Comparison of ENCODE assay signal across 8 cellular contexts in genomic region chr1:38003261-38004250, GRCh38. TPM values are rescaled to one million over a fixed set of nuclear protein-coding genes. Genes with fewer than 3 reads are reported as not detected.
DNase-seq lines count a peak whose midpoint lies in the region; ATAC-seq and TF ChIP-seq lines count a peak whose summit lies in the region.

No MANE protein-coding gene starts in this region.

- 0 out of 2 replicates have a peak, but pooled peaks cover 4% of the 10 kb centered on the region for H3K36me3 ChIP-seq in GM23338 (ENCODE audit: insufficient read depth)
- no peaks in the 10 kb centered on the region for H3K36me3 ChIP-seq in left ventricle myocardium inferior
- peaks cover 19 to 28% (median 21%) of the 10 kb centered on the region in 3 donors for H3K36me3 ChIP-seq in skeletal muscle tissue (ENCODE audit: control insufficient read depth in 3 of 3, insufficient read depth in 3 of 3, low read length in 3 of 3)

- H3K27ac Mint-ChIP-seq in GM23338: peak overlapping the region; percentile 84; the same call in 1 of the 2 replicates
- H3K27ac Mint-ChIP-seq in activated B cell treated with CpG ODN at 0.5 μM for 24 hours: no peak overlapping the region

- peak overlapping the region; percentile 98 to 100 (median 100) for H3K9ac ChIP-seq in skeletal muscle tissue (ENCODE audit: low read depth in 1 of 3, low read length in 3 of 3)

- H3K4me2 ChIP-seq in GM23338: peak overlapping the region; percentile 94

- POLR2A ChIA-PET in activated B cell treated with CpG ODN at 0.5 μM for 24 hours (lab: Charles Lee): interaction anchor here (0.6 kb wide), 1 partner anchor 13 kb away, joined by 7 read pairs; no protein-coding TSS in a partner anchor

- H3K9me3 ChIP-seq in left ventricle myocardium inferior (replicated peaks) (no peaks in the 10 kb centered on the region), skeletal muscle tissue (ENCODE audit: control insufficient read depth in 3 of 3, low read length in 3 of 3) (no peaks in the 10 kb centered on the region)

- H3K4me3 Mint-ChIP-seq in GM23338: peak overlapping the region; percentile 74
- peak overlapping the region; percentile 24 for H3K4me3 Mint-ChIP-seq in activated B cell treated with CpG ODN at 0.5 μM for 24 hours

- 0 out of 2 replicates have a peak, but pooled peaks cover 7% of the 10 kb centered on the region for H4K20me1 ChIP-seq in GM23338 (replicated peaks; ENCODE audit: insufficient read depth)

- no peak overlapping the region for H3K27ac ChIP-seq in GM23338 (ENCODE audit: low read depth)
- peak overlapping the region; percentile 95 for H3K27ac ChIP-seq in left ventricle myocardium inferior (replicated peaks)
- peak overlapping the region; percentile 99 for H3K27ac ChIP-seq in skeletal muscle tissue (ENCODE audit: low read depth, low read length)

- CTCF ChIA-PET in activated B cell treated with CpG ODN at 0.5 μM for 24 hours (lab: Charles Lee): interaction anchor here (1.1 kb wide), 1 partner anchor 14 kb away, joined by 3 read pairs; no protein-coding TSS in a partner anchor

- H3K4me1 Mint-ChIP-seq in GM23338 (peaks cover 58% of the 10 kb centered on the region), activated B cell treated with CpG ODN at 0.5 μM for 24 hours (peaks cover 12% of the 10 kb centered on the region)

- H3K27me3 ChIP-seq in GM23338 (ENCODE audit: insufficient read depth) (no peaks in the 10 kb centered on the region), left ventricle myocardium inferior (ENCODE audit: low read depth) (no peaks in the 10 kb centered on the region), skeletal muscle tissue (ENCODE audit: control insufficient read depth in 3 of 3, insufficient read depth in 3 of 3, low read length in 3 of 3) (no peaks in the 10 kb centered on the region)

- peak overlapping the region; percentile 77 for H3K4me3 ChIP-seq in GM23338
- peak overlapping the region; percentile 78 for H3K4me3 ChIP-seq in left ventricle myocardium inferior
- peak overlapping the region; percentile 88 to 98 (median 98) for H3K4me3 ChIP-seq in skeletal muscle tissue (ENCODE audit: low read length in 3 of 3)

- no peak for TF ChIP-seq CTCF in GM23338 (conservative IDR thresholded peaks at IDR 0.05; ENCODE audit: low read depth in 2 of 2)
- TF ChIP-seq CTCF in activated B cell treated with CpG ODN at 0.5 μM for 24 hours (IDR thresholded peaks at IDR 0.05): no peak
- no peak for TF ChIP-seq CTCF in left ventricle myocardium inferior (IDR thresholded peaks at IDR 0.05; ENCODE audit: borderline replicate concordance)

- ATAC-seq in GM23338 (peak; percentile 1; the same call in 1 of the 3 replicates), activated B cell treated with CpG ODN at 0.5 μM for 24 hours (ENCODE audit: low read depth) (no peak), GM21717 (IDR thresholded peaks at IDR 0.05; ENCODE audit: unreplicated experiment) (no peak)

- intact Hi-C loops in activated B cell treated with CpG ODN at 0.5 μM for 24 hours (cut with micrococcal nuclease): loop anchor here (2.0 kb wide), 1 partner anchor 13 kb away; the partner anchor contains the start of gene SF3A3
- intact Hi-C loops in left ventricle myocardium inferior (cut with micrococcal nuclease): no loop called here

- DNase-seq in GM23338 (ENCODE audit: low spot score) (peak; percentile 41), activated B cell treated with CpG ODN at 0.5 μM for 24 hours (no peak), left ventricle myocardium inferior (no peak), NCI-H345 (lab: John Stamatoyannopoulos, UW) (no peak), MV-4-11 (lab: John Stamatoyannopoulos, UW) (no peak), GDM1 (lab: John Stamatoyannopoulos, UW) (no peak)

- peaks cover 35% of the 10 kb centered on the region for H3K79me2 ChIP-seq in GM23338 (replicated peaks; ENCODE audit: insufficient read depth)

- H3F3A ChIP-seq in GM23338 (replicated peaks; ENCODE audit: low read depth): 0 out of 2 replicates have a peak, but pooled peaks cover 16% of the 10 kb centered on the region

- H3K9me3 Mint-ChIP-seq in GM23338: no peaks in the 10 kb centered on the region
- H3K9me3 Mint-ChIP-seq in activated B cell treated with CpG ODN at 0.5 μM for 24 hours: no peaks in the 10 kb centered on the region

- peaks cover 54% of the 10 kb centered on the region for H3K4me1 ChIP-seq in GM23338 (ENCODE audit: insufficient read depth)
- H3K4me1 ChIP-seq in left ventricle myocardium inferior: peaks cover 76% of the 10 kb centered on the region
- peaks cover 67 to 80% (median 78%) of the 10 kb centered on the region in 3 donors for H3K4me1 ChIP-seq in skeletal muscle tissue (ENCODE audit: control insufficient read depth in 3 of 3, insufficient read depth in 3 of 3, low read length in 3 of 3)

- no peaks in the 10 kb centered on the region for H3K9me2 ChIP-seq in GM23338 (ENCODE audit: insufficient read depth)

- no peak overlapping the region for H2AFZ ChIP-seq in GM23338

- H3K27me3 Mint-ChIP-seq in GM23338 (ENCODE audit: insufficient read depth, low read depth, poor library complexity) (peaks cover 22% of the 10 kb centered on the region), activated B cell treated with CpG ODN at 0.5 μM for 24 hours (peaks cover 9% of the 10 kb centered on the region)

- peaks cover 3% of the 10 kb centered on the region for H3K36me3 Mint-ChIP-seq in GM23338 (ENCODE audit: low read depth)
- no peaks in the 10 kb centered on the region for H3K36me3 Mint-ChIP-seq in activated B cell treated with CpG ODN at 0.5 μM for 24 hours (ENCODE audit: low read depth)

TF ChIP-seq in GM23338, 12 proteins besides CTCF, POLR2A, EP300 and RAD21 (continues in another document):
- TF ChIP-seq CREB1 (CRISPR knock-in tag; IDR thresholded peaks at IDR 0.05; ENCODE audit: low read depth): no peak
- TF ChIP-seq STAT1 (IDR thresholded peaks at IDR 0.05; ENCODE audit: unreplicated experiment): no peak
- no peak for TF ChIP-seq NANOG (IDR thresholded peaks at IDR 0.05; ENCODE audit: borderline replicate concordance)
- no peak for TF ChIP-seq ZNF114 (CRISPR knock-in tag; IDR thresholded peaks at IDR 0.05)
- no peak for TF ChIP-seq EZH2phosphoT487 (IDR thresholded peaks at IDR 0.05; ENCODE audit: unreplicated experiment)
- TF ChIP-seq ZNF331 (CRISPR knock-in tag; IDR thresholded peaks at IDR 0.05; ENCODE audit: low read depth): no peak
- TF ChIP-seq, protein P1, sequence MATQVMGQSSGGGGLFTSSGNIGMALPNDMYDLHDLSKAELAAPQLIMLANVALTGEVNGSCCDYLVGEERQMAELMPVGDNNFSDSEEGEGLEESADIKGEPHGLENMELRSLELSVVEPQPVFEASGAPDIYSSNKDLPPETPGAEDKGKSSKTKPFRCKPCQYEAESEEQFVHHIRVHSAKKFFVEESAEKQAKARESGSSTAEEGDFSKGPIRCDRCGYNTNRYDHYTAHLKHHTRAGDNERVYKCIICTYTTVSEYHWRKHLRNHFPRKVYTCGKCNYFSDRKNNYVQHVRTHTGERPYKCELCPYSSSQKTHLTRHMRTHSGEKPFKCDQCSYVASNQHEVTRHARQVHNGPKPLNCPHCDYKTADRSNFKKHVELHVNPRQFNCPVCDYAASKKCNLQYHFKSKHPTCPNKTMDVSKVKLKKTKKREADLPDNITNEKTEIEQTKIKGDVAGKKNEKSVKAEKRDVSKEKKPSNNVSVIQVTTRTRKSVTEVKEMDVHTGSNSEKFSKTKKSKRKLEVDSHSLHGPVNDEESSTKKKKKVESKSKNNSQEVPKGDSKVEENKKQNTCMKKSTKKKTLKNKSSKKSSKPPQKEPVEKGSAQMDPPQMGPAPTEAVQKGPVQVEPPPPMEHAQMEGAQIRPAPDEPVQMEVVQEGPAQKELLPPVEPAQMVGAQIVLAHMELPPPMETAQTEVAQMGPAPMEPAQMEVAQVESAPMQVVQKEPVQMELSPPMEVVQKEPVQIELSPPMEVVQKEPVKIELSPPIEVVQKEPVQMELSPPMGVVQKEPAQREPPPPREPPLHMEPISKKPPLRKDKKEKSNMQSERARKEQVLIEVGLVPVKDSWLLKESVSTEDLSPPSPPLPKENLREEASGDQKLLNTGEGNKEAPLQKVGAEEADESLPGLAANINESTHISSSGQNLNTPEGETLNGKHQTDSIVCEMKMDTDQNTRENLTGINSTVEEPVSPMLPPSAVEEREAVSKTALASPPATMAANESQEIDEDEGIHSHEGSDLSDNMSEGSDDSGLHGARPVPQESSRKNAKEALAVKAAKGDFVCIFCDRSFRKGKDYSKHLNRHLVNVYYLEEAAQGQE (IDR thresholded peaks at IDR 0.05; ENCODE audit: unreplicated experiment): no peak

RNA-seq across cellular contexts. Expression of gene FHL3, which starts 1.8 kb away (rescaled TPM):
- 39.5 and 49.0 TPM in 2 replicates for total RNA-seq in GM23338 (2014; rRNA removed; shearing (Covaris generic))
- polyA plus RNA-seq in GM23338 (2016; fragmentation: Nextera tagmentation; extraction: Ambion mirVana): 28.3 and 29.3 TPM in 2 replicates
- total RNA-seq in activated B cell treated with CpG ODN at 0.5 μM for 24 hours (1.4 and 1.6 TPM in 2 replicates), left ventricle myocardium inferior (15.8 TPM), skeletal muscle tissue (58.5 TPM)

RNA-seq across cellular contexts. Expression of gene UTP11, which starts 9.0 kb away (rescaled TPM):
- 61.3 and 67.8 TPM in 2 replicates for total RNA-seq in GM23338 (2014; rRNA removed; shearing (Covaris generic))
- 82.3 and 105 TPM in 2 replicates for polyA plus RNA-seq in GM23338 (2016; fragmentation: Nextera tagmentation; extraction: Ambion mirVana)
- 26.1 and 28.6 TPM in 2 replicates for total RNA-seq in activated B cell treated with CpG ODN at 0.5 μM for 24 hours
- total RNA-seq in left ventricle myocardium inferior: 39.6 TPM
- total RNA-seq in skeletal muscle tissue: 61.1 TPM

RNA-seq across cellular contexts. Expression of gene SF3A3, which starts 13.7 kb away (rescaled TPM):
- 144 and 167 TPM in 2 replicates for total RNA-seq in GM23338 (2014; rRNA removed; shearing (Covaris generic))
- 53.9 and 65.5 TPM in 2 replicates for polyA plus RNA-seq in GM23338 (2016; fragmentation: Nextera tagmentation; extraction: Ambion mirVana)
- total RNA-seq in activated B cell treated with CpG ODN at 0.5 μM for 24 hours (82.4 and 90.5 TPM in 2 replicates), left ventricle myocardium inferior (29.5 TPM), skeletal muscle tissue (53.2 TPM)

RNA-seq across cellular contexts. Expression of gene POU3F1, which starts 43.0 kb away (rescaled TPM):
- total RNA-seq in GM23338 (2014; rRNA removed; shearing (Covaris generic)): 8.6 and 11.5 TPM in 2 replicates
- 3.6 and 6.0 TPM in 2 replicates for polyA plus RNA-seq in GM23338 (2016; fragmentation: Nextera tagmentation; extraction: Ambion mirVana)
- 6.1 and 6.2 TPM in 2 replicates for total RNA-seq in activated B cell treated with CpG ODN at 0.5 μM for 24 hours
- 0.11 TPM for total RNA-seq in left ventricle myocardium inferior
- 0.52 TPM for total RNA-seq in skeletal muscle tissue

RNA-seq across cellular contexts. Expression of gene INPP5B, which starts 56.7 kb away (rescaled TPM):
- total RNA-seq in GM23338 (2014; rRNA removed; shearing (Covaris generic)): 19.8 and 29.1 TPM in 2 replicates
- 5.2 and 6.9 TPM in 2 replicates for polyA plus RNA-seq in GM23338 (2016; fragmentation: Nextera tagmentation; extraction: Ambion mirVana)
- total RNA-seq in activated B cell treated with CpG ODN at 0.5 μM for 24 hours (63.4 and 70.3 TPM in 2 replicates), left ventricle myocardium inferior (10.9 TPM), skeletal muscle tissue (9.4 TPM)
